In genomic region chr2:65055427-65056214, GRCh38 we compare ENCODE assay signal across 8 cellular contexts. TPM values are rescaled to one million over a fixed set of nuclear protein-coding genes. Genes with fewer than 3 reads are reported as not detected.
A peak's percentile ranks its signal among the peaks of the same experiment; 100 is the strongest.
DNase-seq lines count a peak whose midpoint lies in the region; TF ChIP-seq lines count a peak whose summit lies in the region.

No MANE protein-coding gene starts in this region.

- H4K20me1 ChIP-seq in MM.1S (ENCODE audit: insufficient read depth, low read length): no peaks in the 10 kb centered on the region

- H3K36me3 ChIP-seq in HEK293 (ENCODE audit: control insufficient read depth in 2 of 2, insufficient read depth in 1 of 2, low read length in 2 of 2): peaks cover 0 to 2% of the 10 kb centered on the region in 2 experiments; a peak in 1 of 3 replicates
- no peaks in the 10 kb centered on the region for H3K36me3 ChIP-seq in MM.1S (replicated peaks; ENCODE audit: insufficient read depth, low read length)

- H3F3A ChIP-seq in MM.1S (ENCODE audit: insufficient read depth, low read length): peaks cover 25% of the 10 kb centered on the region

- H3K9me3 Mint-ChIP-seq in activated CD4-positive, alpha-beta memory T cell treated with anti-CD3 and anti-CD28 coated beads for 36 hours: no peaks in the 10 kb centered on the region
- no peaks in the 10 kb centered on the region for H3K9me3 Mint-ChIP-seq in osteocyte (ENCODE audit: unreplicated experiment)

- H3K9me2 ChIP-seq in MM.1S (replicated peaks; ENCODE audit: insufficient read depth, low read length): no peaks in the 10 kb centered on the region

- peak overlapping the region; percentile 73 for H2AFZ ChIP-seq in MM.1S (ENCODE audit: low read length)

- H3K9ac ChIP-seq in MM.1S (ENCODE audit: low read length): peak overlapping the region; percentile 57

- H3K27me3 Mint-ChIP-seq in activated CD4-positive, alpha-beta memory T cell treated with anti-CD3 and anti-CD28 coated beads for 36 hours: no peaks in the 10 kb centered on the region
- no peaks in the 10 kb centered on the region for H3K27me3 Mint-ChIP-seq in osteocyte (ENCODE audit: unreplicated experiment)

- no peaks in the 10 kb centered on the region for H3K9me3 ChIP-seq in HEK293 (ENCODE audit: control insufficient read depth, insufficient read depth, low read depth, low read length)
- no peaks in the 10 kb centered on the region for H3K9me3 ChIP-seq in MM.1S (replicated peaks; ENCODE audit: insufficient read depth, low read length)

- H3K4me1 Mint-ChIP-seq in activated CD4-positive, alpha-beta memory T cell treated with anti-CD3 and anti-CD28 coated beads for 36 hours (ENCODE audit: low read depth): peaks cover 50% of the 10 kb centered on the region
- peaks cover 20% of the 10 kb centered on the region for H3K4me1 Mint-ChIP-seq in osteocyte (ENCODE audit: unreplicated experiment)

- CTCF ChIA-PET in HEK293 (lab: Yijun Ruan, JAX): interaction anchor here (0.5 to 1.9 kb wide), 9 partner anchors 9 to 568 kb away, joined by 3 to 9 read pairs (median 4); no protein-coding TSS in a partner anchor
- CTCF ChIA-PET in activated CD4-positive, alpha-beta memory T cell treated with anti-CD3 and anti-CD28 coated beads for 36 hours (lab: Charles Lee): interaction anchor here (0.8 to 7.4 kb wide), 13 partner anchors 9 to 497 kb away, joined by 3 to 48 read pairs (median 6); partner anchors contain the start of genes ACTR2, RAB1A and SLC1A4

- DNase-seq in NCI-H524 (lab: John Stamatoyannopoulos, UW) (peak; percentile 36 to 72), NCI-H524 treated with DMSO at 0.1 percent for 48 hours (lab: John Stamatoyannopoulos, UW) (no peak), MM.1S (peak; percentile 79), fibroblast of pulmonary artery (ENCODE audit: low read depth) (no peak), osteocyte (ENCODE audit: extremely low spot score, unreplicated experiment) (no peak), Ammon's horn (ENCODE audit: low spot score) (no peak)
- no peak for DNase-seq in activated CD4-positive, alpha-beta memory T cell treated with anti-CD3 and anti-CD28 coated beads for 36 hours

- TF ChIP-seq CTCF in HEK293 (tag by site-specific recombination; IDR thresholded peaks at IDR 0.05) (no peak), MM.1S (IDR thresholded peaks at IDR 0.05; ENCODE audit: low read length) (no peak), fibroblast of pulmonary artery (IDR thresholded peaks at IDR 0.05; ENCODE audit: low read length, missing control alignments) (no peak), osteocyte (IDR thresholded peaks at IDR 0.05) (no peak)

- peak overlapping the region; percentile 63 for H3K27ac Mint-ChIP-seq in activated CD4-positive, alpha-beta memory T cell treated with anti-CD3 and anti-CD28 coated beads for 36 hours
- H3K27ac Mint-ChIP-seq in osteocyte (ENCODE audit: unreplicated experiment): peak overlapping the region; percentile 74

- no peaks in the 10 kb centered on the region for H3K27me3 ChIP-seq in MM.1S (replicated peaks; ENCODE audit: insufficient read depth, low read length)

- H3K27ac ChIP-seq in HEK293 (ENCODE audit: extremely low read depth, low read depth, low read length): no peak overlapping the region
- H3K27ac ChIP-seq in MM.1S (ENCODE audit: low read length): peak overlapping the region; percentile 65; the same call in 1 of the 2 replicates

- H3K4me1 ChIP-seq in HEK293 (ENCODE audit: control insufficient read depth, insufficient read depth, low read length): peaks cover 8% of the 10 kb centered on the region; the same call in 1 of the 2 replicates
- peaks cover 53% of the 10 kb centered on the region for H3K4me1 ChIP-seq in MM.1S (ENCODE audit: low read length)

- H3K4me2 ChIP-seq in MM.1S (ENCODE audit: low read depth, low read length): peak overlapping the region; percentile 63

- no peaks in the 10 kb centered on the region for H3K36me3 Mint-ChIP-seq in activated CD4-positive, alpha-beta memory T cell treated with anti-CD3 and anti-CD28 coated beads for 36 hours
- H3K36me3 Mint-ChIP-seq in osteocyte (ENCODE audit: unreplicated experiment): no peaks in the 10 kb centered on the region

- POLR2A ChIA-PET in HEK293 (lab: Yijun Ruan, JAX): interaction anchor here (0.6 to 2.5 kb wide), 18 partner anchors 9 to 973 kb away, joined by 3 to 35 read pairs (median 4); partner anchors contain the start of genes ACTR2, AFTPH and RAB1A
- POLR2A ChIA-PET in activated CD4-positive, alpha-beta memory T cell treated with anti-CD3 and anti-CD28 coated beads for 36 hours (lab: Charles Lee): interaction anchor here (0.5 to 3.1 kb wide), 9 partner anchors 9 to 558 kb away, joined by 3 to 24 read pairs (median 3); partner anchors contain the start of genes ACTR2, RAB1A and SLC1A4

- peak overlapping the region; percentile 67 for H3K4me3 ChIP-seq in HEK293 (ENCODE audit: low read depth, low read length)
- peak overlapping the region; percentile 78 for H3K4me3 ChIP-seq in MM.1S (ENCODE audit: low read length)
- peak overlapping the region; percentile 78 for H3K4me3 ChIP-seq in fibroblast of pulmonary artery (replicated peaks; ENCODE audit: low read depth, low read length)

- intact Hi-C loops in activated CD4-positive, alpha-beta memory T cell treated with anti-CD3 and anti-CD28 coated beads for 36 hours (cut with micrococcal nuclease): loop anchor here (1.0 to 5.0 kb wide), 8 partner anchors 9 to 1468 kb away; partner anchors contain the start of genes AFTPH, MDH1, RAB1A and WDPCP

- H3K79me2 ChIP-seq in MM.1S (ENCODE audit: low read length): peaks cover 49% of the 10 kb centered on the region

- peak overlapping the region; percentile 94 for H3K4me3 Mint-ChIP-seq in activated CD4-positive, alpha-beta memory T cell treated with anti-CD3 and anti-CD28 coated beads for 36 hours
- peak overlapping the region; percentile 97 for H3K4me3 Mint-ChIP-seq in osteocyte (ENCODE audit: unreplicated experiment)

TF ChIP-seq in HEK293, 187 proteins besides CTCF, POLR2A, EP300 and RAD21 (continues in another document):
- TF ChIP-seq SP7 (tag by site-specific recombination; IDR thresholded peaks at IDR 0.05) (peak; percentile 60), ZSCAN4 (tag by site-specific recombination; IDR thresholded peaks at IDR 0.05) (0 out of 2 replicates have a peak, but pooled peaks have one; percentile 17), ZNF37A (tag by site-specific recombination; IDR thresholded peaks at IDR 0.05) (no peak), KLF17 (tag by site-specific recombination; IDR thresholded peaks at IDR 0.05) (0 out of 2 replicates have a peak, but pooled peaks have one; percentile 18), ZNF19 (tag by site-specific recombination; IDR thresholded peaks at IDR 0.05; ENCODE audit: low read depth) (no peak), ZNF311 (tag by site-specific recombination; IDR thresholded peaks at IDR 0.05; ENCODE audit: borderline replicate concordance) (no peak), SCRT2 (tag by site-specific recombination; IDR thresholded peaks at IDR 0.05) (peak; percentile 94), MEIS1 (CRISPR knock-in tag; IDR thresholded peaks at IDR 0.05; ENCODE audit: borderline replicate concordance) (no peak), ZNF391 (tag by site-specific recombination; IDR thresholded peaks at IDR 0.05; ENCODE audit: borderline replicate concordance, low read depth) (peak; percentile 47; the same call in 1 of the 2 replicates), TCF7L2 (IDR thresholded peaks at IDR 0.05; ENCODE audit: borderline replicate concordance, low read depth, low read length) (no peak), INSM2 (tag by site-specific recombination; IDR thresholded peaks at IDR 0.05) (no peak), REPIN1 (tag by site-specific recombination; IDR thresholded peaks at IDR 0.05; ENCODE audit: low read depth) (no peak), MYNN (tag by site-specific recombination; IDR thresholded peaks at IDR 0.05; ENCODE audit: borderline replicate concordance) (no peak), ZNF521 (tag by site-specific recombination; IDR thresholded peaks at IDR 0.05) (no peak), ZNF791 (tag by site-specific recombination; IDR thresholded peaks at IDR 0.05) (0 out of 2 replicates have a peak, but pooled peaks have one; percentile 15), ZNF501 (tag by site-specific recombination; IDR thresholded peaks at IDR 0.05) (peak; percentile 84)

RNA-seq across cellular contexts. Expression of gene CEP68, which starts 0.6 kb away (rescaled TPM):
- total RNA-seq in activated CD4-positive, alpha-beta memory T cell treated with anti-CD3 and anti-CD28 coated beads for 36 hours: 1 to 10 TPM; 6.6 to 8.0 TPM
- total RNA-seq in osteocyte: 20.7 and 22.4 TPM in 2 replicates

Comparison
In these comparisons a context has a peak if more than half of its experiments do, and no peak if none do; other contexts are left out.
1. DNase-seq: peak in NCI-H524 (2 of 2) and MM.1S (single experiment); none in NCI-H524 treated with DMSO at 0.1 percent for 48 hours (single experiment), activated CD4-positive, alpha-beta memory T cell treated with anti-CD3 and anti-CD28 coated beads for 36 hours (single experiment), fibroblast of pulmonary artery (single experiment), osteocyte (single experiment) and Ammon's horn (single experiment).
2. Peak in every context shown above with its lines, with median percentiles within 50 percentile points of each other: H3K4me3 ChIP-seq.